Comparison of ENCODE assay signal across 1 cellular context in the genomic region with DNA sequence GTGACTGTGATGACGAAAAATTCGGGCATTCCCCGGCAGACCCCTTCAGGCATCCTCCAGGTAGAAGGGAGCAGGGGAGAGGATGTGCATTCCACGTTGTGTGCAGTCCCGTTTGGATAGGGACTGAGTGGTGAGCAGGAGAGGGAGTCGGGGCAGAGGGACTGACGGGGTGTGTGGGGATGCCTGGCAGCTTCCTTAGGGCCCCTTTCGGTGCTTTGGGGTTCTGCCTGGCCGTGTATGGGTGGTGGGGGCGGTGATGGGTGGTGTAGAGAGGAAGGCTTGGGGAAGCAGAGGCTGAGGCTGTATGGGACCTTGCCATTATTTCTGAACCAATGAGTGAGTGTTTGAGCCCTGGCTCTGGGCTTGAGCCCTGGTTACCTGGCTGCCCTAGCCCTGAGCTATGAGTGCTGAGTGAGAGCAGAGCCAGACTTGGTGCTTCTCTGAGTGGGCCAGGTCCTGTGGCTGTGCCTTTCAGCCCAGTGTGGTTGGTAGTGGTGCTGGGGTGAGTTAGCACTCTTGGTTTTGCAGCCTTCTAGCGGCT.
TF ChIP-seq lines count a peak whose summit lies in the region.

No MANE protein-coding gene starts in this region.

TF ChIP-seq in SK-N-SH, 30 proteins besides CTCF, POLR2A, EP300 and RAD21 (continued from another document):
- TF ChIP-seq REST (IDR thresholded peaks at IDR 0.05; ENCODE audit: low read depth, low read length) (no peak), TAF1 (IDR thresholded peaks at IDR 0.05; ENCODE audit: borderline replicate concordance, low read depth, low read length) (no peak), IRF3 (IDR thresholded peaks at IDR 0.05; ENCODE audit: low read depth, low read length) (no peak), GATA2 (CRISPR knock-in tag; IDR thresholded peaks at IDR 0.05) (no peak), MEF2A (IDR thresholded peaks at IDR 0.05; ENCODE audit: borderline replicate concordance, low read depth) (no peak), CHD2 (IDR thresholded peaks at IDR 0.05; ENCODE audit: low read length, partially characterized antibody) (no peak), FOXM1 (IDR thresholded peaks at IDR 0.05; ENCODE audit: low read depth) (no peak), SIN3A (IDR thresholded peaks at IDR 0.05; ENCODE audit: borderline replicate concordance, low read depth, low read length) (no peak), TCF12 (IDR thresholded peaks at IDR 0.05) (no peak), EZH2phosphoT487 (IDR thresholded peaks at IDR 0.05; ENCODE audit: borderline replicate concordance, low read depth) (no peak), USF2 (IDR thresholded peaks at IDR 0.05; ENCODE audit: borderline replicate concordance, low read depth, low read length) (no peak)
- TF ChIP-seq, protein P1, sequence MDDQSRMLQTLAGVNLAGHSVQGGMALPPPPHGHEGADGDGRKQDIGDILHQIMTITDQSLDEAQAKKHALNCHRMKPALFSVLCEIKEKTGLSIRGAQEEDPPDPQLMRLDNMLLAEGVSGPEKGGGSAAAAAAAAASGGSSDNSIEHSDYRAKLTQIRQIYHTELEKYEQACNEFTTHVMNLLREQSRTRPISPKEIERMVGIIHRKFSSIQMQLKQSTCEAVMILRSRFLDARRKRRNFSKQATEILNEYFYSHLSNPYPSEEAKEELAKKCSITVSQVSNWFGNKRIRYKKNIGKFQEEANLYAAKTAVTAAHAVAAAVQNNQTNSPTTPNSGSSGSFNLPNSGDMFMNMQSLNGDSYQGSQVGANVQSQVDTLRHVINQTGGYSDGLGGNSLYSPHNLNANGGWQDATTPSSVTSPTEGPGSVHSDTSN (IDR thresholded peaks at IDR 0.05): no peak
